ENCODE assay signal across 1 cellular context in the genomic region with DNA sequence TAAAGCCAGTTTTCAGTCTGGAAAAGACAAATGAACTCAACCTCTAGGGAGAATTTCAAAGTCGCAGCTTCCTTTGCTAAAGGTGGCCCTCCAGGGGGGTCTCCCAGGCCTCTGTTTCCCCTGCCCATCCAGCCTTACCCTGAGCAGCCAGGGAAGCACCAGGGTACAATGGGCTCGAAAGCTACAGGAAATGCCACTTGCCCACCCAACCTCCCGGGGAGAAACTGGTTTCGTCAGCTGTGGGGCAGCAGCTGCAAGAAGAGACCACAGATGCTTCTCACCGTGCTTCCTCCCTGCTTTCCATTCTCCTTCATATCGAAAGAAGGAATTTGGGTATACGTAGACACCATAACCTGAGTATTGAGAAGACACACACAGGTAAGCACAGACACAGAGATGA.
TF ChIP-seq lines count a peak whose summit lies in the region.

No MANE protein-coding gene starts in this region.

TF ChIP-seq in A549, 52 proteins besides CTCF, POLR2A, EP300 and RAD21 (continued from another document):
- TF ChIP-seq MYC (IDR thresholded peaks at IDR 0.05; ENCODE audit: borderline replicate concordance, low read length), result no peak
- no peak for TF ChIP-seq HEYL (CRISPR knock-in tag; IDR thresholded peaks at IDR 0.05)
- no peak for TF ChIP-seq EHF (CRISPR knock-in tag; IDR thresholded peaks at IDR 0.05)
- no peak for TF ChIP-seq HOXB13 (CRISPR knock-in tag; IDR thresholded peaks at IDR 0.05; ENCODE audit: low read depth)
- no peak for TF ChIP-seq MAFK (IDR thresholded peaks at IDR 0.05; ENCODE audit: partially characterized antibody)
